11 cellular contexts compared by ENCODE assay signal in the genomic region with DNA sequence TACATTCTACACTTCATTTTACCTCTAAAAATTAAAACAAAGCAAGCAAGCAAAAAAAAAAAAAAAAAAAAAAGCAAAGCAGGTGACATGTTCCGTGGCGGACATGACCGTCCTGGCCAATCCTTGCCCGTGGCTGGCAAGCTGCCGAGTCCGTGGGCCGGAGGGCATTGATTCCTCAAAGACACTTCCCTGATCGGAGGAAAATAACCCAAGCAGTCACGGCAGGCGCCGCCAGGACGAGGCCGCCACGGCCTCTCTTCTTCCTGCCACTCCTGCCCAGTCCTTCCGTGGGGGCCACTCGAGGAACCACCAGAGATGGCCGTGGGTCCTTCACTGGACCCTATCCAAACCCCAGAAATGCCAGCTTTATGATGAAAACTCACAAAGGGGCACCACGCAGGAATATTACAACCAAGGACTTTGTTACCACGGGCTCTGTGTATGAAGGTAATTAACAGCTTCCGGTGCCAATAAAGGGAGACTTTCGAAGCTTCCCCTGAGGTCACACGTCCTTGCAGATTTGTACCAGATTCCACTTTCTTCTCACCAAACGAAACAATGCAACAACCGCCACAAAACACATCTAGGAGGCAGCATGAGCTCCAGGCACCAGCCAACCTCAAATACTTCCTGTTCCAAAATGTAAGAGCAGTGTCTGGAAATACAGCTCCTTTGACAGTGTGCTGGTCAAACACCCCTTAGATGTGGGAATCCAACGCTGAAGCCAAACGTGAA.
DNase-seq lines count a peak whose midpoint lies in the region; ATAC-seq and TF ChIP-seq lines count a peak whose summit lies in the region.
"Had no signal": no experiment of that assay in that cellular context is flagged by ENCODE, and none has a peak within 500 bp of the region (broad histone marks: within the 10 kb centered on the region; RNA-seq: fewer than 3 reads in every experiment).

No MANE protein-coding gene starts in this region.

- peak overlapping the region; percentile 40 for H3K4me3 ChIP-seq in CD8-positive, alpha-beta T cell (ENCODE audit: low read depth, low read length)
- no peak overlapping the region for H3K4me3 ChIP-seq in sigmoid colon

- intact Hi-C loops in CD8-positive, alpha-beta T cell (cut with DNase I, micrococcal nuclease), result loop anchor here in 1 of 2 experiments (2.0 kb wide), 1 partner anchor 34 kb away; no protein-coding TSS in a partner anchor
- intact Hi-C loops in sigmoid colon (cut with DNase I), result no loop called here

- no peak for TF ChIP-seq CTCF in CD8-positive, alpha-beta T cell (IDR thresholded peaks at IDR 0.05)
- TF ChIP-seq CTCF in sigmoid colon (IDR thresholded peaks at IDR 0.05), result no peak

- 59 to 80% methylated on average over 26 of the region's 26 CpGs for WGBS in sigmoid colon, 2 donors

- no peaks in the 10 kb centered on the region for H3K9me3 Mint-ChIP-seq in CD8-positive, alpha-beta T cell

- POLR2A ChIA-PET in CD8-positive, alpha-beta T cell (lab: Charles Lee), result interaction anchor here (0.9 kb wide), 1 partner anchor 29 kb away, joined by 3 read pairs; no protein-coding TSS in a partner anchor

- no peaks in the 10 kb centered on the region for H3K27me3 Mint-ChIP-seq in CD8-positive, alpha-beta T cell (ENCODE audit: low read depth)

- CTCF ChIA-PET in CD8-positive, alpha-beta T cell (lab: Charles Lee), result interaction anchor here (0.7 to 1.0 kb wide), 2 partner anchors 14 to 130 kb away, joined by 4 read pairs; no protein-coding TSS in a partner anchor

- H3K27ac Mint-ChIP-seq in CD8-positive, alpha-beta T cell, result peak overlapping the region; percentile 86

- TF ChIP-seq POLR2A in sigmoid colon (IDR thresholded peaks at IDR 0.05), result no peak

- H3K4me1 ChIP-seq in CD8-positive, alpha-beta T cell (ENCODE audit: insufficient read depth, low read length), result peaks cover 59% of the 10 kb centered on the region
- peaks cover 0 to 92% (median 73%) of the 10 kb centered on the region in 4 donors for H3K4me1 ChIP-seq in sigmoid colon

- peaks cover 8% of the 10 kb centered on the region for H3K36me3 Mint-ChIP-seq in CD8-positive, alpha-beta T cell

- ATAC-seq in CD8-positive, alpha-beta T cell, result peak; percentile 58
- no peak for ATAC-seq in HG02610 (IDR thresholded peaks at IDR 0.05; ENCODE audit: unreplicated experiment)

- H3K36me3 ChIP-seq in CD8-positive, alpha-beta T cell (ENCODE audit: insufficient read depth, low read length), result no peaks in the 10 kb centered on the region
- H3K36me3 ChIP-seq in sigmoid colon, result peaks cover 0 to 12% (median 2%) of the 10 kb centered on the region in 4 donors

- H3K9me3 ChIP-seq in CD8-positive, alpha-beta T cell (ENCODE audit: low read length), result no peaks in the 10 kb centered on the region
- no peaks in the 10 kb centered on the region for H3K9me3 ChIP-seq in sigmoid colon

- H3K27ac ChIP-seq in CD8-positive, alpha-beta T cell (ENCODE audit: low read depth, low read length), result peak overlapping the region; percentile 59
- peak overlapping the region; percentile 23 to 91 (median 58) for H3K27ac ChIP-seq in sigmoid colon

- H3K27me3 ChIP-seq in CD8-positive, alpha-beta T cell (ENCODE audit: insufficient read depth, low read length), result no peaks in the 10 kb centered on the region
- H3K27me3 ChIP-seq in sigmoid colon, result no peaks in the 10 kb centered on the region

- H3K4me3 Mint-ChIP-seq in CD8-positive, alpha-beta T cell, result peak overlapping the region; percentile 64

- H3K4me1 Mint-ChIP-seq in CD8-positive, alpha-beta T cell (ENCODE audit: low read depth), result peaks cover 76% of the 10 kb centered on the region

- no peak for DNase-seq in CD8-positive, alpha-beta T cell
- DNase-seq in NOMO-1 treated with dmso at 0.1 percent for 144 hours (lab: John Stamatoyannopoulos, UW; ENCODE audit: unreplicated experiment) (peak; percentile 87), dermis blood vessel endothelial cell (peak; percentile 49), sigmoid colon (peak; percentile 68), NCI-H345 treated with DMSO at 0.1 percent for 48 hours (lab: John Stamatoyannopoulos, UW; ENCODE audit: unreplicated experiment) (no peak), RPMI8226 (no peak), SIG-M5 treated with dmso at 0.1 percent for 504 hours (lab: John Stamatoyannopoulos, UW; ENCODE audit: unreplicated experiment) (no peak)
- DNase-seq: DMS53; NCI-H2107; stimulated activated CD4-positive, alpha-beta T cell treated with anti-CD3 and anti-CD28 coated beads, Interleukin-2, amount 100 ng/mL, for 48 hours had no signal

- TF ChIP-seq EP300 in sigmoid colon (IDR thresholded peaks at IDR 0.05), result no peak

Comparison
In these comparisons a context has a peak if more than half of its experiments do, and no peak if none do; other contexts are left out.
1. DNase-seq: peak in NOMO-1 treated with dmso at 0.1 percent for 144 hours (single experiment), dermis blood vessel endothelial cell (single experiment) and sigmoid colon (single experiment); none in CD8-positive, alpha-beta T cell (0 of 7), NCI-H345 treated with DMSO at 0.1 percent for 48 hours (single experiment), RPMI8226 (single experiment) and SIG-M5 treated with dmso at 0.1 percent for 504 hours (single experiment).